In the genomic region with DNA sequence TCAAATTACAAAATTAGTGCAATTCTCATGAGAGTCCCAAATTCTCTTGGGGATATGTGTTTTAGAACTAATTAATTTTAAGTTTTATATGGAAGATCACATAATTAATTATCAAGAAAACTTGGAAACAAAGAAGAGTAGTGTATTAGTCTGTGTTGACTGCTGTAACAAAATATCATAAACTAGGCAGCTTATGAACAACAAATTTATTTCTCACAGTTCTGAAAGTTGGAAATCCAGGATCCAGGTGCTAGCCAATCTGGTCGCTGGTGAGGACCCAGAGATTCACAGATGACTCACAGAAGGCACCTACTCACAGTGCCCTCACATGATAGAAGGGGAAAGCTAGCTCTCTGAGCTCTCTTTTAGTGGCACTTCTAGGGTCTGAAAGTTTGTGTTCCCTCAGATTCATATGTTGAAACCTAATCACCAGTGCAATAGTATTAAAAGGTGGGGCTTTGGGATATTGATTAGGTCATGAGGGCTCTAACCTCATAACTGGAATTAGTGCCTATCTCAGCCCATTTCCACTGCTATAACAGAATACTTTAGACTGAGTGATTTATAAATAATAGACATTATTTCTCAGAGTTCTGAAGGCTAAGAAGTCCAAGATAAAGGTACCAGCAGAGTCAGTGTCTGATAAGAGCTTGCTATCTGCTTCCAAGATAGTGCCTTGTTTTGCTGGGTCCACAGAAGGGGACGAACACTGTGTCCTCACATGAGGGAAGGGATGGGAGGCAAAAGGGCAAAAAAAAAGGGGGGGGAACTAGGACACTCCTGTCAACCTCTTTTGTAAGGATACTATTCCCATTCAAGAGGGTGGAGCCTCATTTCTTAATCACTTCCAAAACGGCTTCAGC, we compare ENCODE assay signal across 9 cellular contexts. TPM values are rescaled to one million over a fixed set of nuclear protein-coding genes. Genes with fewer than 3 reads are reported as not detected.
DNase-seq lines count a peak whose midpoint lies in the region; ATAC-seq and TF ChIP-seq lines count a peak whose summit lies in the region.
"Had no signal": no experiment of that assay in that cellular context is flagged by ENCODE, and none has a peak within 500 bp of the region (broad histone marks: within the 10 kb centered on the region; RNA-seq: fewer than 3 reads in every experiment).

No MANE protein-coding gene starts in this region.

- TF ChIP-seq CTCF in OCI-LY1 (IDR thresholded peaks at IDR 0.05; ENCODE audit: low read length) (no peak), foreskin keratinocyte (conservative IDR thresholded peaks at IDR 0.05) (no peak), smooth muscle cell (IDR thresholded peaks at IDR 0.05; ENCODE audit: borderline replicate concordance, insufficient read depth, poor library complexity, severe bottlenecking) (no peak), psoas muscle (IDR thresholded peaks at IDR 0.05) (no peak), endothelial cell (IDR thresholded peaks at IDR 0.05; ENCODE audit: unreplicated experiment) (no peak)

- H3K4me2 ChIP-seq in OCI-LY1 (ENCODE audit: low read length): peak overlapping the region; percentile 93
- H3K4me2 ChIP-seq in smooth muscle cell: peak overlapping the region; percentile 78

- ATAC-seq in activated CD4-positive, alpha-beta T cell treated with anti-CD3 and anti-CD28 coated beads for 36 hours: no peak
- peak; percentile 42 for ATAC-seq in foreskin keratinocyte
- no peak for ATAC-seq in psoas muscle

- DNase-seq in activated CD4-positive, alpha-beta T cell treated with anti-CD3 and anti-CD28 coated beads for 36 hours: peak; percentile 19
- DNase-seq in activated CD4-positive, alpha-beta T cell treated with anti-CD3 and anti-CD28 coated beads, Interleukin-2, amount 10 ng/mL, durations not matched to agents 24 days and 14 days: no peak
- DNase-seq in foreskin keratinocyte (peak in 1 of 2 donors; percentile 51), smooth muscle cell (lab: John Stamatoyannopoulos, UW; ENCODE audit: unreplicated experiment) (no peak), psoas muscle (no peak), endothelial cell (ENCODE audit: low spot score) (no peak), iPS-NIHi7 (ENCODE audit: extremely low spot score) (no peak)
- DNase-seq: NCI-H2029 treated with DMSO at 0.1 percent for 48 hours had no signal

- peaks cover 41% of the 10 kb centered on the region for H3K4me1 ChIP-seq in OCI-LY1 (ENCODE audit: insufficient read depth, low read length, severe bottlenecking)
- peaks cover 29% of the 10 kb centered on the region for H3K4me1 ChIP-seq in foreskin keratinocyte
- peaks cover 29% of the 10 kb centered on the region for H3K4me1 ChIP-seq in smooth muscle cell (ENCODE audit: low read depth)
- peaks cover 29% of the 10 kb centered on the region for H3K4me1 ChIP-seq in psoas muscle

- H3K4me1 Mint-ChIP-seq in activated CD4-positive, alpha-beta T cell treated with anti-CD3 and anti-CD28 coated beads for 36 hours: peaks cover 26% of the 10 kb centered on the region
- H3K4me1 Mint-ChIP-seq in activated CD4-positive, alpha-beta T cell treated with anti-CD3 and anti-CD28 coated beads, Interleukin-2, amount 10 ng/mL, durations not matched to agents 24 days and 14 days: peaks cover 34% of the 10 kb centered on the region
- H3K4me1 Mint-ChIP-seq in endothelial cell (ENCODE audit: unreplicated experiment): peaks cover 38% of the 10 kb centered on the region

- H4K20me1 ChIP-seq in OCI-LY1 (ENCODE audit: insufficient read depth, low read length) (peaks cover 16% of the 10 kb centered on the region; the same call in 1 of the 2 replicates), smooth muscle cell (ENCODE audit: low read depth) (peaks cover 27% of the 10 kb centered on the region)

- H3K9me3 Mint-ChIP-seq in activated CD4-positive, alpha-beta T cell treated with anti-CD3 and anti-CD28 coated beads for 36 hours (ENCODE audit: low read depth): no peaks in the 10 kb centered on the region
- H3K9me3 Mint-ChIP-seq in activated CD4-positive, alpha-beta T cell treated with anti-CD3 and anti-CD28 coated beads, Interleukin-2, amount 10 ng/mL, durations not matched to agents 24 days and 14 days: peaks cover 7% of the 10 kb centered on the region
- H3K9me3 Mint-ChIP-seq in endothelial cell (ENCODE audit: unreplicated experiment): no peaks in the 10 kb centered on the region

- peaks cover 14% of the 10 kb centered on the region; the same call in 1 of the 2 replicates for H3K36me3 ChIP-seq in OCI-LY1 (ENCODE audit: insufficient read depth, low read length)
- no peaks in the 10 kb centered on the region for H3K36me3 ChIP-seq in smooth muscle cell (ENCODE audit: low read depth)
- no peaks in the 10 kb centered on the region for H3K36me3 ChIP-seq in psoas muscle (ENCODE audit: insufficient read depth in 1 of 2, low read depth in 1 of 2)

- H3F3A ChIP-seq in OCI-LY1 (ENCODE audit: insufficient read depth, low read length) (no peaks in the 10 kb centered on the region), smooth muscle cell (ENCODE audit: low read depth) (no peaks in the 10 kb centered on the region)

- peaks cover 21% of the 10 kb centered on the region for H3K36me3 Mint-ChIP-seq in activated CD4-positive, alpha-beta T cell treated with anti-CD3 and anti-CD28 coated beads for 36 hours (ENCODE audit: low read depth)
- H3K36me3 Mint-ChIP-seq in activated CD4-positive, alpha-beta T cell treated with anti-CD3 and anti-CD28 coated beads, Interleukin-2, amount 10 ng/mL, durations not matched to agents 24 days and 14 days (ENCODE audit: low read depth): peaks cover 12% of the 10 kb centered on the region
- peaks cover 16% of the 10 kb centered on the region for H3K36me3 Mint-ChIP-seq in endothelial cell (ENCODE audit: low read depth, unreplicated experiment)

- H3K9me3 ChIP-seq in OCI-LY1 (ENCODE audit: low read length): no peaks in the 10 kb centered on the region
- no peaks in the 10 kb centered on the region for H3K9me3 ChIP-seq in smooth muscle cell (replicated peaks; ENCODE audit: low read depth)
- H3K9me3 ChIP-seq in psoas muscle: no peaks in the 10 kb centered on the region

- H3K27me3 ChIP-seq in OCI-LY1 (ENCODE audit: insufficient read depth, low read length): no peaks in the 10 kb centered on the region
- no peaks in the 10 kb centered on the region for H3K27me3 ChIP-seq in foreskin keratinocyte
- no peaks in the 10 kb centered on the region for H3K27me3 ChIP-seq in smooth muscle cell (ENCODE audit: low read depth)
- H3K27me3 ChIP-seq in psoas muscle (ENCODE audit: insufficient read depth in 3 of 3, low read length in 2 of 3): no peaks in the 10 kb centered on the region

- CTCF ChIA-PET in activated CD4-positive, alpha-beta T cell treated with anti-CD3 and anti-CD28 coated beads for 36 hours (lab: Charles Lee): interaction anchor here (1.8 to 5.3 kb wide), 2 partner anchors 10 to 33 kb away, joined by 6 to 36 read pairs; partner anchors contain the start of gene EFNB2

- peaks cover 28% of the 10 kb centered on the region for H3K79me2 ChIP-seq in OCI-LY1 (ENCODE audit: insufficient read depth, low read length)
- H3K79me2 ChIP-seq in smooth muscle cell (ENCODE audit: low read depth): peaks cover 38% of the 10 kb centered on the region

- no peaks in the 10 kb centered on the region for H3K27me3 Mint-ChIP-seq in activated CD4-positive, alpha-beta T cell treated with anti-CD3 and anti-CD28 coated beads for 36 hours
- no peaks in the 10 kb centered on the region for H3K27me3 Mint-ChIP-seq in activated CD4-positive, alpha-beta T cell treated with anti-CD3 and anti-CD28 coated beads, Interleukin-2, amount 10 ng/mL, durations not matched to agents 24 days and 14 days
- peaks cover 24% of the 10 kb centered on the region for H3K27me3 Mint-ChIP-seq in endothelial cell (ENCODE audit: unreplicated experiment)

- 65% methylated on average over 3 of the region's 3 CpGs for WGBS in smooth muscle cell (ENCODE audit: low lambda C conversion rate)
- WGBS in psoas muscle, 3 donors: 84 to 86% (median 84%) methylated on average over 3 of the region's 3 CpGs

- H3K9ac ChIP-seq in OCI-LY1 (ENCODE audit: low read length): no peak overlapping the region
- H3K9ac ChIP-seq in smooth muscle cell (ENCODE audit: low read depth): peak overlapping the region; percentile 17

- intact Hi-C loops in activated CD4-positive, alpha-beta T cell treated with anti-CD3 and anti-CD28 coated beads for 36 hours (cut with DNase I, micrococcal nuclease): loop anchor here in 1 of 2 experiments (5.0 kb wide), 1 partner anchor 1648 kb away; the partner anchor contains the start of genes ABHD13 and LIG4
- intact Hi-C loops in activated CD4-positive, alpha-beta T cell treated with anti-CD3 and anti-CD28 coated beads, Interleukin-2, amount 10 ng/mL, durations not matched to agents 24 days and 14 days (cut with micrococcal nuclease): loop anchor here (5.0 to 10.0 kb wide), 2 partner anchors 1435 to 1648 kb away; partner anchors contain the start of genes ABHD13 and LIG4
- intact Hi-C loops in psoas muscle (cut with DNase I): loop anchor here in 1 of 2 donors (5.0 kb wide), 1 partner anchor 48 kb away; no protein-coding TSS in a partner anchor

- POLR2A ChIA-PET in activated CD4-positive, alpha-beta T cell treated with anti-CD3 and anti-CD28 coated beads for 36 hours (lab: Charles Lee): no interaction called here

- H3K9me2 ChIP-seq in OCI-LY1 (ENCODE audit: low read depth, low read length): no peaks in the 10 kb centered on the region

- H3K4me3 ChIP-seq in OCI-LY1 (ENCODE audit: low read depth, low read length, poor library complexity, severe bottlenecking): peak overlapping the region; percentile 30
- peak overlapping the region; percentile 81 for H3K4me3 ChIP-seq in smooth muscle cell
- no peak overlapping the region for H3K4me3 ChIP-seq in psoas muscle

- H3K27ac ChIP-seq in OCI-LY1 (ENCODE audit: low read depth, low read length, poor library complexity, severe bottlenecking): no peak overlapping the region
- peak overlapping the region; percentile 67 for H3K27ac ChIP-seq in foreskin keratinocyte
- H3K27ac ChIP-seq in smooth muscle cell (ENCODE audit: low read depth): peak overlapping the region; percentile 23
- no peak overlapping the region for H3K27ac ChIP-seq in psoas muscle

- H3K4me3 Mint-ChIP-seq in activated CD4-positive, alpha-beta T cell treated with anti-CD3 and anti-CD28 coated beads for 36 hours: no peak overlapping the region
- H3K4me3 Mint-ChIP-seq in activated CD4-positive, alpha-beta T cell treated with anti-CD3 and anti-CD28 coated beads, Interleukin-2, amount 10 ng/mL, durations not matched to agents 24 days and 14 days: no peak overlapping the region
- H3K4me3 Mint-ChIP-seq in endothelial cell (ENCODE audit: unreplicated experiment): no peak overlapping the region

- H3K27ac Mint-ChIP-seq in activated CD4-positive, alpha-beta T cell treated with anti-CD3 and anti-CD28 coated beads for 36 hours: no peak overlapping the region
- no peak overlapping the region for H3K27ac Mint-ChIP-seq in activated CD4-positive, alpha-beta T cell treated with anti-CD3 and anti-CD28 coated beads, Interleukin-2, amount 10 ng/mL, durations not matched to agents 24 days and 14 days
- H3K27ac Mint-ChIP-seq in endothelial cell (ENCODE audit: unreplicated experiment): no peak overlapping the region

- H2AFZ ChIP-seq in OCI-LY1 (ENCODE audit: low read length) (no peak overlapping the region), smooth muscle cell (ENCODE audit: low read depth) (peak overlapping the region; percentile 97)

RNA-seq across cellular contexts. Expression of gene ARGLU1, which starts 1.5 kb away (rescaled TPM):
- 10 to 100 TPM; 68.8 to 94.2 TPM for total RNA-seq in activated CD4-positive, alpha-beta T cell treated with anti-CD3 and anti-CD28 coated beads for 36 hours
- 86.6 and 96.8 TPM in 2 replicates for total RNA-seq in activated CD4-positive, alpha-beta T cell treated with anti-CD3 and anti-CD28 coated beads, Interleukin-2, amount 10 ng/mL, durations not matched to agents 24 days and 14 days
- 43.8 and 50.2 TPM in 2 replicates for total RNA-seq in foreskin keratinocyte
- polyA plus RNA-seq in foreskin keratinocyte: 25.3 and 31.0 TPM in 2 replicates
- 43.6 and 78.7 TPM in 2 replicates for total RNA-seq in smooth muscle cell
- polyA plus RNA-seq in smooth muscle cell: 36.5 and 45.8 TPM in 2 replicates
- total RNA-seq in psoas muscle: 10 to 100 TPM; 23.2 to 34.2 (median 27.1) TPM
- polyA plus RNA-seq in psoas muscle: 10 to 100 TPM; 23.6 to 43.5 (median 23.8) TPM
- 242 TPM for total RNA-seq in endothelial cell (ENCODE audit: unreplicated experiment)

RNA-seq across cellular contexts. Expression of gene EFNB2, which starts 34.0 kb away (rescaled TPM):
- under 1 TPM; 0.05 to 0.14 TPM for total RNA-seq in activated CD4-positive, alpha-beta T cell treated with anti-CD3 and anti-CD28 coated beads for 36 hours
- total RNA-seq in activated CD4-positive, alpha-beta T cell treated with anti-CD3 and anti-CD28 coated beads, Interleukin-2, amount 10 ng/mL, durations not matched to agents 24 days and 14 days: 0.24 and 0.30 TPM in 2 replicates
- total RNA-seq in foreskin keratinocyte: 65.1 and 66.2 TPM in 2 replicates
- polyA plus RNA-seq in foreskin keratinocyte: 21.9 and 23.7 TPM in 2 replicates
- total RNA-seq in smooth muscle cell: 35.0 and 42.0 TPM in 2 replicates
- polyA plus RNA-seq in smooth muscle cell: 15.5 and 38.8 TPM in 2 replicates
- 10 to 100 TPM in 1 of 4 donors, 1 to 10 TPM in 3; 6.6 to 10.8 (median 9.4) TPM for total RNA-seq in psoas muscle
- polyA plus RNA-seq in psoas muscle: 1 to 10 TPM; 5.8 to 9.2 (median 6.7) TPM
- total RNA-seq in endothelial cell (ENCODE audit: unreplicated experiment): 353 TPM

Comparison
In these comparisons a context has a peak if more than half of its experiments do, and no peak if none do; other contexts are left out.
1. H3K27ac ChIP-seq: peak in foreskin keratinocyte (single experiment) and smooth muscle cell (single experiment); none in OCI-LY1 (single experiment) and psoas muscle (single experiment).